ENCODE assay signal across 9 cellular contexts in the genomic region with DNA sequence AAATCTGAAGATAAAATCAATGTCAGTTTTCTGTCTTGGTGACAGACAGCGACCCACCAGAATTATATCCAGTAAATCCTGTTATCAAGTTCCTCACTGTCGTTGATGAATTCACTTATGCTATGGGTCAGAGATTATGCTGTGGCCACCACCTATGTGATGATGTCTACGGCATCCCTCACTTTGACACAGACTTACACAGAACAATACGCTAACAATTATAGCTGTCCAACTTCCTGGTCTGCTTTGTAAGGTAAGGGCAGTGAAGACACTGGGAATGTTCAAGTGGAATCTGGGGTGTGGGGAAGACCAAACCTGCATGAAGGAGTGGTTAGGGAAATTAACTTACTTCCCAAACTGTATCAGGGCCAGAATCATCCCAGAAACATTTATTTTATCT. TPM values are rescaled to one million over a fixed set of nuclear protein-coding genes. Genes with fewer than 3 reads are reported as not detected.
"Had no signal": no experiment of that assay in that cellular context is flagged by ENCODE, and none has a peak within 500 bp of the region (broad histone marks: within the 10 kb centered on the region; RNA-seq: fewer than 3 reads in every experiment).

No MANE protein-coding gene starts in this region.

- H3K9me3 ChIP-seq: HAP-1 had no signal

- H3K27ac ChIP-seq: GM23248 had no signal

- DNase-seq: GM23248, GOT3, H7, H9, HCEC 1CT, HFFc6 had no signal

- ATAC-seq: GM23338, HCT116 had no signal

- H3K4me3 ChIP-seq: GM23248, GM23338, HAP-1 had no signal

- H3K36me3 ChIP-seq: HAP-1 had no signal

- H3K4me2 ChIP-seq: GM23338 had no signal

- H3K9me3 Mint-ChIP-seq: GM23338, H9, HFFc6 had no signal

- H3K27ac Mint-ChIP-seq: GM23338, H9, HFFc6 had no signal

- H3K9ac ChIP-seq: GM23248 had no signal

- H2AFZ ChIP-seq: GM23248, GM23338 had no signal

- H3K4me3 Mint-ChIP-seq: GM23338, H9, HFFc6 had no signal

RNA-seq across cellular contexts. Expression of gene PAX6, which starts 19.3 kb away (rescaled TPM):
- total RNA-seq: GM23248, H9 had no signal
